Comparison of ENCODE assay signal across 27 cellular contexts in genomic region chr6:92538926-92539325, GRCh38.
A peak's percentile ranks its signal among the peaks of the same experiment; 100 is the strongest.
DNase-seq lines count a peak whose midpoint lies in the region; ATAC-seq, FAIRE-seq and TF ChIP-seq lines count a peak whose summit lies in the region.
"Had no signal": no experiment of that assay in that cellular context is flagged by ENCODE, and none has a peak within 500 bp of the region (broad histone marks: within the 10 kb centered on the region; RNA-seq: fewer than 3 reads in every experiment).

No MANE protein-coding gene starts in this region.

- no peak for ATAC-seq in effector memory CD8-positive, alpha-beta T cell (replicated peaks)
- ATAC-seq: HCT116, Panc1 had no signal

- no peak overlapping the region for H3K4me3 Mint-ChIP-seq in effector memory CD8-positive, alpha-beta T cell
- H3K4me3 Mint-ChIP-seq: CD8-positive, alpha-beta memory T cell had no signal

- H3K9me1 ChIP-seq in endothelial cell of umbilical vein (replicated peaks; ENCODE audit: control insufficient read depth, extremely low read depth, insufficient read depth, low read length) = no peaks in the 10 kb centered on the region

- H3K4me1 ChIP-seq in endothelial cell of umbilical vein (ENCODE audit: control insufficient read depth, extremely low read depth, insufficient read depth, low read length) (peaks cover 31% of the 10 kb centered on the region), osteoblast (ENCODE audit: insufficient read depth, low read length) (no peaks in the 10 kb centered on the region), Peyer's patch (no peaks in the 10 kb centered on the region)

- H3K4me1 Mint-ChIP-seq in effector memory CD8-positive, alpha-beta T cell (ENCODE audit: low read depth in 2 of 2) = no peaks in the 10 kb centered on the region
- H3K4me1 Mint-ChIP-seq: CD8-positive, alpha-beta memory T cell had no signal

- no peaks in the 10 kb centered on the region for H3K36me3 Mint-ChIP-seq in effector memory CD8-positive, alpha-beta T cell (ENCODE audit: insufficient read depth)
- H3K36me3 Mint-ChIP-seq: CD8-positive, alpha-beta memory T cell had no signal

- H4K20me1 ChIP-seq in endothelial cell of umbilical vein (replicated peaks; ENCODE audit: control insufficient read depth, extremely low read depth, insufficient read depth, low read length) (no peaks in the 10 kb centered on the region), osteoblast (ENCODE audit: insufficient read depth, low read length) (no peaks in the 10 kb centered on the region)

- H3K9me3 ChIP-seq in endothelial cell of umbilical vein (replicated peaks; ENCODE audit: control insufficient read depth, insufficient read depth, low read length) = no peaks in the 10 kb centered on the region
- H3K9me3 ChIP-seq in osteoblast (ENCODE audit: low read depth, low read length) = no peaks in the 10 kb centered on the region
- H3K9me3 ChIP-seq in Peyer's patch = no peaks in the 10 kb centered on the region

- H3K36me3 ChIP-seq in endothelial cell of umbilical vein (ENCODE audit: control insufficient read depth in 2 of 2, extremely low read depth in 1 of 2, insufficient read depth in 2 of 2, low read length in 2 of 2) (no peaks in the 10 kb centered on the region), osteoblast (ENCODE audit: insufficient read depth, low read length) (no peaks in the 10 kb centered on the region), Peyer's patch (no peaks in the 10 kb centered on the region)

- dilution Hi-C loops in endothelial cell of umbilical vein (cut with MboI; ENCODE audit: extremely low pct_ligation_motif_present, low sequenced_read_pairs) = no loop called here

- H3K27me3 ChIP-seq in endothelial cell of umbilical vein (ENCODE audit: control insufficient read depth in 2 of 2, insufficient read depth in 2 of 2, low read length in 2 of 2) (no peaks in the 10 kb centered on the region), osteoblast (ENCODE audit: insufficient read depth, low read length) (no peaks in the 10 kb centered on the region), Peyer's patch (no peaks in the 10 kb centered on the region)

- TF ChIP-seq CTCF in endothelial cell of umbilical vein (IDR thresholded peaks at IDR 0.05; ENCODE audit: extremely low read depth in 1 of 2, insufficient read depth in 1 of 2, low read depth in 1 of 2, low read length in 2 of 2) = no peak
- TF ChIP-seq CTCF in osteoblast (IDR thresholded peaks at IDR 0.05; ENCODE audit: extremely low read depth, low read depth, low read length) = no peak
- TF ChIP-seq CTCF in Peyer's patch (IDR thresholded peaks at IDR 0.05) = no peak

- H3K27me3 Mint-ChIP-seq in effector memory CD8-positive, alpha-beta T cell = no peaks in the 10 kb centered on the region
- H3K27me3 Mint-ChIP-seq: CD8-positive, alpha-beta memory T cell had no signal

- H3K4me3 ChIP-seq in endothelial cell of umbilical vein (replicated peaks in 1 of 3; ENCODE audit: insufficient read depth in 1 of 3, low read depth in 1 of 3, low read length in 3 of 3) (no peak overlapping the region), osteoblast (ENCODE audit: insufficient read depth, low read length) (no peak overlapping the region), Peyer's patch (no peak overlapping the region)

- H3K9ac ChIP-seq in endothelial cell of umbilical vein (replicated peaks; ENCODE audit: extremely low read depth, insufficient read depth, low read length) = peak overlapping the region; percentile 42

- no peak overlapping the region for H3K27ac Mint-ChIP-seq in effector memory CD8-positive, alpha-beta T cell
- H3K27ac Mint-ChIP-seq: CD8-positive, alpha-beta memory T cell had no signal

- CTCF ChIA-PET in endothelial cell of umbilical vein (lab: Charles Lee) = interaction anchor here (1.3 to 1.7 kb wide), 2 partner anchors 12 to 105 kb away, joined by 5 to 6 read pairs; no protein-coding TSS in a partner anchor

- no TSS peak for BruUV-seq in endothelial cell of umbilical vein (replicated peaks; lab: Mats Ljungman, UMichigan)

- H3K4me2 ChIP-seq in endothelial cell of umbilical vein (ENCODE audit: insufficient read depth, low read length) (no peak overlapping the region), osteoblast (ENCODE audit: insufficient read depth, low read length) (no peak overlapping the region)

- H3K27ac ChIP-seq in endothelial cell of umbilical vein (ENCODE audit: insufficient read depth, low read depth, low read length) = peak overlapping the region; percentile 71
- no peak overlapping the region for H3K27ac ChIP-seq in osteoblast (ENCODE audit: low read depth, low read length)
- H3K27ac ChIP-seq in Peyer's patch = no peak overlapping the region
- H3K27ac ChIP-seq: 22Rv1 had no signal

- peak; percentile 7 for DNase-seq in DMS53 (lab: John Stamatoyannopoulos, UW)
- DNase-seq in DMS53 treated with DMSO at 0.1 percent for 48 hours (lab: John Stamatoyannopoulos, UW; ENCODE audit: unreplicated experiment) = no peak
- DNase-seq in endothelial cell of umbilical vein (ENCODE audit: low read depth, low spot score) = peak; percentile 65
- DNase-seq in myocyte (ENCODE audit: low read depth) = peak; percentile 26
- no peak for DNase-seq in MV-4-11 (lab: John Stamatoyannopoulos, UW)
- no peak for DNase-seq in effector memory CD8-positive, alpha-beta T cell
- no peak for DNase-seq in osteoblast (ENCODE audit: insufficient read length, low spot score, missing footprints)
- no peak for DNase-seq in Peyer's patch
- DNase-seq: C1 segment of cervical spinal cord; Calu3; CD8-positive, alpha-beta memory T cell; DMS153; GF-D8; KBM-7; NCI-H1105; NCI-H146; NCI-H2081; NCI-H2171; NCI-H345; NCI-H524; NCI-H774; Right ventricle myocardium superior had no signal

- no peaks in the 10 kb centered on the region for H3K79me2 ChIP-seq in endothelial cell of umbilical vein (ENCODE audit: control insufficient read depth, insufficient read depth, low read length)
- no peaks in the 10 kb centered on the region for H3K79me2 ChIP-seq in osteoblast (ENCODE audit: insufficient read depth, low read length)

- no peak overlapping the region for H2AFZ ChIP-seq in endothelial cell of umbilical vein (ENCODE audit: low read depth, low read length)
- no peak overlapping the region for H2AFZ ChIP-seq in osteoblast (ENCODE audit: low read length)

- peak; percentile 28 for FAIRE-seq in endothelial cell of umbilical vein (lab: Jason Lieb, UNC)
- FAIRE-seq: GM19239, H1 had no signal

- intact Hi-C loops in endothelial cell of umbilical vein (cut with micrococcal nuclease) = no loop called here

- TF ChIP-seq POLR2A in endothelial cell of umbilical vein (IDR thresholded peaks at IDR 0.05; ENCODE audit: low read depth, low read length) (no peak), Peyer's patch (IDR thresholded peaks at IDR 0.05) (no peak)

- peaks cover 8 to 27% of the 10 kb centered on the region in 2 donors for H3K9me3 Mint-ChIP-seq in effector memory CD8-positive, alpha-beta T cell

- POLR2A ChIA-PET in endothelial cell of umbilical vein (lab: Charles Lee) = no interaction called here

TF ChIP-seq in endothelial cell of umbilical vein, 7 proteins besides CTCF, POLR2A, EP300 and RAD21:
- no peak for TF ChIP-seq MYC (IDR thresholded peaks at IDR 0.05; ENCODE audit: low read depth, low read length)
- TF ChIP-seq POLR2AphosphoS5 (IDR thresholded peaks at IDR 0.05; ENCODE audit: insufficient read depth, low read depth, low read length) = no peak
- no peak for TF ChIP-seq EZH2 (IDR thresholded peaks at IDR 0.05; ENCODE audit: borderline replicate concordance, low read depth, low read length, severe bottlenecking)
- TF ChIP-seq GATA2 (IDR thresholded peaks at IDR 0.05; ENCODE audit: insufficient read depth, insufficient read length, low read depth, low read length) = peak; percentile 80
- TF ChIP-seq MAX (IDR thresholded peaks at IDR 0.05; ENCODE audit: insufficient read depth, insufficient read length) = no peak
- TF ChIP-seq FOS (IDR thresholded peaks at IDR 0.05; ENCODE audit: borderline replicate concordance, insufficient read depth, low read length) = peak; percentile 72
- peak; percentile 83 for TF ChIP-seq JUN (IDR thresholded peaks at IDR 0.05; ENCODE audit: borderline replicate concordance, insufficient read depth, insufficient read length, low read depth)

Comparison
In these comparisons a context has a peak if more than half of its experiments do, and no peak if none do; other contexts are left out.
1. DNase-seq: peak in DMS53 (single experiment), endothelial cell of umbilical vein (single experiment) and myocyte (single experiment); none in DMS53 treated with DMSO at 0.1 percent for 48 hours (single experiment), MV-4-11 (single experiment), effector memory CD8-positive, alpha-beta T cell (0 of 3), osteoblast (single experiment) and Peyer's patch (0 of 3).